In the genomic region with DNA sequence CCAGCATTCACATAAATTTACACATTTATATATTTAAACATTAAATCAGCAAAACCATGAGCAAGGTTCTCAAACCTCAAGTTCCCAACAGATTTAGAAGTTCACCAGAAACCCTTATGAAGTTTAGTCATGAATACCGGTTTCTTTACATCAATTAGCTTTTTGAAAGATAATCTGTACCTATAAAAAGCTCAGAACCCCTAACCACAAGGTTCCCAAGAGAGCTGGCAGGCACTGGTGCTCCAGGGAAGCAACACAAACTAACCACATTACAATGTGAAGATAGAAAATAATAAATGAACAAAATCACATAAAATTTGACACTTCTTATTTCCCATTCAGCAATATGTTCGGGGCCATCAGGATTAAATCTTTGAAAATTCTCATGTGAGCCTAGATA, we compare ENCODE assay signal across 20 cellular contexts.
DNase-seq lines count a peak whose midpoint lies in the region; ATAC-seq and TF ChIP-seq lines count a peak whose summit lies in the region.
"Had no signal": no experiment of that assay in that cellular context is flagged by ENCODE, and none has a peak within 500 bp of the region (broad histone marks: within the 10 kb centered on the region; RNA-seq: fewer than 3 reads in every experiment).

No MANE protein-coding gene starts in this region.

- intact Hi-C loops in ascending aorta (cut with DNase I): loop anchor here (10.0 kb wide), 1 partner anchor 310 kb away; no protein-coding TSS in a partner anchor

- no peaks in the 10 kb centered on the region; the same call in 1 of the 2 replicates for H3K9me3 Mint-ChIP-seq in HFFc6
- H3K9me3 Mint-ChIP-seq: activated CD4-positive, alpha-beta memory T cell treated with anti-CD3 and anti-CD28 coated beads for 36 hours; activated naive CD4-positive, alpha-beta T cell treated with anti-CD3 and anti-CD28 coated beads, Interleukin-2, amount 50 U/mL, for 24 hours; activated T-cell treated with anti-CD3 and anti-CD28 coated beads, Interleukin-2, amount 50 U/mL, for 24 hours had no signal

- H3K27ac ChIP-seq in ascending aorta (peak overlapping the region; percentile 41 to 62), gastroesophageal sphincter (peak overlapping the region; percentile 15 to 77 (median 62)), thoracic aorta (peak overlapping the region; percentile 51 to 53)
- H3K27ac ChIP-seq: VCaP had no signal

- peaks cover 72% of the 10 kb centered on the region for H3K36me3 Mint-ChIP-seq in HFFc6 (ENCODE audit: low read depth)
- H3K36me3 Mint-ChIP-seq: activated CD4-positive, alpha-beta memory T cell treated with anti-CD3 and anti-CD28 coated beads for 36 hours; activated naive CD4-positive, alpha-beta T cell treated with anti-CD3 and anti-CD28 coated beads, Interleukin-2, amount 50 U/mL, for 24 hours had no signal

- H3K4me3 ChIP-seq in ascending aorta (no peak overlapping the region), gastroesophageal sphincter (no peak overlapping the region), thoracic aorta (no peak overlapping the region)

- peaks cover 23% of the 10 kb centered on the region for H3K27me3 Mint-ChIP-seq in HFFc6 (ENCODE audit: insufficient read depth)
- H3K27me3 Mint-ChIP-seq: activated CD4-positive, alpha-beta memory T cell treated with anti-CD3 and anti-CD28 coated beads for 36 hours; activated T-cell treated with anti-CD3 and anti-CD28 coated beads, Interleukin-2, amount 50 U/mL, for 24 hours had no signal

- H3K4me3 Mint-ChIP-seq in HFFc6: peak overlapping the region; percentile 77
- H3K4me3 Mint-ChIP-seq: activated CD4-positive, alpha-beta memory T cell treated with anti-CD3 and anti-CD28 coated beads for 36 hours; activated naive CD4-positive, alpha-beta T cell treated with anti-CD3 and anti-CD28 coated beads, Interleukin-2, amount 50 U/mL, for 24 hours; activated T-cell treated with anti-CD3 and anti-CD28 coated beads, Interleukin-2, amount 50 U/mL, for 24 hours had no signal

- no peak for TF ChIP-seq POLR2A in gastroesophageal sphincter (IDR thresholded peaks at IDR 0.05)

- TF ChIP-seq CTCF in HFFc6 (IDR thresholded peaks at IDR 0.05) (no peak), ascending aorta (IDR thresholded peaks at IDR 0.05) (no peak), gastroesophageal sphincter (IDR thresholded peaks at IDR 0.05) (no peak), thoracic aorta (IDR thresholded peaks at IDR 0.05) (no peak)

- H3K4me1 ChIP-seq in ascending aorta: peaks cover 0 to 4% of the 10 kb centered on the region in 2 donors
- H3K4me1 ChIP-seq in gastroesophageal sphincter: peaks cover 0 to 27% (median 4%) of the 10 kb centered on the region in 3 donors
- H3K4me1 ChIP-seq in thoracic aorta (ENCODE audit: control insufficient read depth in 1 of 2, low read depth in 2 of 2): peaks cover 7 to 18% of the 10 kb centered on the region in 2 donors

- DNase-seq in HFFc6: peak; percentile 26
- DNase-seq in ascending aorta (ENCODE audit: low spot score in 2 of 2): no peak
- DNase-seq in thoracic aorta (ENCODE audit: low spot score): no peak
- DNase-seq in T-helper 1 cell: no peak
- no peak for DNase-seq in NCI-H146 treated with DMSO at 0.1 percent for 48 hours (lab: John Stamatoyannopoulos, UW; ENCODE audit: unreplicated experiment)
- no peak for DNase-seq in HK-2 (ENCODE audit: unreplicated experiment)
- DNase-seq: activated CD4-positive, alpha-beta memory T cell treated with anti-CD3 and anti-CD28 coated beads for 36 hours; activated T-cell treated with anti-CD3 and anti-CD28 coated beads, Interleukin-2, amount 50 U/mL, for 24 hours; C1 segment of cervical spinal cord; hippocampal formation; Kasumi-1; NCI-H1417; NCI-H2171 treated with DMSO at 0.1 percent for 48 hours; NCI-H774; SW 1271 had no signal

- H3K36me3 ChIP-seq in ascending aorta: peaks cover 39 to 80% of the 10 kb centered on the region in 2 donors
- peaks cover 0 to 92% of the 10 kb centered on the region in 2 donors for H3K36me3 ChIP-seq in gastroesophageal sphincter
- H3K36me3 ChIP-seq in thoracic aorta: peaks cover 26% of the 10 kb centered on the region

- H3K4me1 Mint-ChIP-seq in HFFc6 (ENCODE audit: low read depth): peaks cover 71% of the 10 kb centered on the region
- H3K4me1 Mint-ChIP-seq: activated naive CD4-positive, alpha-beta T cell treated with anti-CD3 and anti-CD28 coated beads, Interleukin-2, amount 50 U/mL, for 24 hours had no signal

- no peak for ATAC-seq in gastroesophageal sphincter
- ATAC-seq in thoracic aorta (ENCODE audit: insufficient number of reproducible peaks, low FRiP score, low read depth): no peak
- ATAC-seq: Panc1, sciatic nerve had no signal

- no peaks in the 10 kb centered on the region for H3K9me3 ChIP-seq in ascending aorta
- no peaks in the 10 kb centered on the region for H3K9me3 ChIP-seq in gastroesophageal sphincter
- H3K9me3 ChIP-seq in thoracic aorta: no peaks in the 10 kb centered on the region

- peak overlapping the region; percentile 95 for H3K27ac Mint-ChIP-seq in HFFc6
- H3K27ac Mint-ChIP-seq: activated CD4-positive, alpha-beta memory T cell treated with anti-CD3 and anti-CD28 coated beads for 36 hours; activated naive CD4-positive, alpha-beta T cell treated with anti-CD3 and anti-CD28 coated beads, Interleukin-2, amount 50 U/mL, for 24 hours; activated T-cell treated with anti-CD3 and anti-CD28 coated beads, Interleukin-2, amount 50 U/mL, for 24 hours had no signal

- H3K27me3 ChIP-seq in ascending aorta: no peaks in the 10 kb centered on the region
- H3K27me3 ChIP-seq in gastroesophageal sphincter: no peaks in the 10 kb centered on the region
- H3K27me3 ChIP-seq in thoracic aorta (replicated peaks; ENCODE audit: insufficient read depth): no peaks in the 10 kb centered on the region

- no peak for TF ChIP-seq EP300 in gastroesophageal sphincter (IDR thresholded peaks at IDR 0.05)

- 77 to 87% methylated on average over 2 of the region's 2 CpGs for WGBS in gastroesophageal sphincter (ENCODE audit: low coverage in 1 of 2), 2 donors
